ENCODE assay signal across 24 cellular contexts in the genomic region with DNA sequence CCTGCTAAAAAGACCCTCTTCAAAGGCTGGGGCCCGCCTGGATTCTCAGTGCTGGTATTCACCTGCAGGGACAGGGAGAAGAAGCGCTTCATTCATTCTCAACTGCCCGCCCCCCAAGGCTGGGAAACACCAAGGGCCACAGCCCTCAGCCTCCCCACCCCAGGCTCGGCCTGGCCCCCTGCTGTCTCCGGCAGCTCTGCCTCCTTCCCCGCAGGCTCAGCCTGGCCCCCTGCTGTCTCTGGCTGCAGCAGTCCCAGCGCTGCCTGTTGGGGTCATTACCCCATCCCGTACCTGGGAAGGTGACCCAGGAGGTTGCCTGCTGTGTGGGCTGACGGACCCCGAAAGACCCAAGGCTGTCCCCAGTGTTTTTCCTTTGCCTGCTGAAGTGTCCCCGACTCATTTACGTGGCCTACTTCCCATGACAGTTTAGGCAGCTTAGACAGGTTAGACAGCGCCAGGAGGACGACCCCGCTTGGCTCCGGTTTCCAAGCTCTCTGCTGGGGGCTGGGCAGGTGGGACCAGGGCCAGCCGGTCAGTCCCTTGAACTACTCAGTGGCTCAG. TPM values are rescaled to one million over a fixed set of nuclear protein-coding genes. Genes with fewer than 3 reads are reported as not detected.
DNase-seq lines count a peak whose midpoint lies in the region; ATAC-seq, FAIRE-seq and TF ChIP-seq lines count a peak whose summit lies in the region.
"Had no signal": no experiment of that assay in that cellular context is flagged by ENCODE, and none has a peak within 500 bp of the region (broad histone marks: within the 10 kb centered on the region; RNA-seq: fewer than 3 reads in every experiment).

No MANE protein-coding gene starts in this region.

- no peak overlapping the region for H2BK120ac ChIP-seq in H1 (replicated peaks; ENCODE audit: low read depth, low read length)

- peaks cover 69% of the 10 kb centered on the region for H3K4me1 ChIP-seq in left ventricle myocardium inferior
- H3K4me1 ChIP-seq in OCI-LY1 (ENCODE audit: insufficient read depth, low read length, severe bottlenecking), result peaks cover 78% of the 10 kb centered on the region
- peaks cover 0 to 28% (median 20%) of the 10 kb centered on the region in 4 experiments; a peak in 6 of 7 replicates for H3K4me1 ChIP-seq in H1 (replicated peaks in 1 of 4; ENCODE audit: control insufficient read depth in 3 of 4, insufficient read depth in 4 of 4, low read length in 3 of 4)
- H3K4me1 ChIP-seq in upper lobe of right lung, result no peaks in the 10 kb centered on the region
- H3K4me1 ChIP-seq: Caco-2, SJSA1 had no signal

- H3K79me1 ChIP-seq in H1 (ENCODE audit: low read depth, low read length), result no peaks in the 10 kb centered on the region

- POLR2A ChIA-PET in H1 (lab: Charles Lee; ENCODE audit: partially characterized antibody), result interaction anchor here (0.6 to 1.3 kb wide), 3 partner anchors 9 to 18 kb away, joined by 3 read pairs; no protein-coding TSS in a partner anchor
- POLR2A ChIA-PET in activated CD8-positive, alpha-beta T cell treated with anti-CD3 and anti-CD28 coated beads for 36 hours (lab: Charles Lee), result interaction anchor here (0.9 kb wide), 1 partner anchor 20 kb away, joined by 3 read pairs; no protein-coding TSS in a partner anchor

- H3K79me2 ChIP-seq in OCI-LY1 (ENCODE audit: insufficient read depth, low read length) (peaks cover 8% of the 10 kb centered on the region), H1 (ENCODE audit: control insufficient read depth in 1 of 2, insufficient read depth in 2 of 2, low read length in 2 of 2) (no peaks in the 10 kb centered on the region)

- no peak overlapping the region for H3K4me3 Mint-ChIP-seq in activated CD8-positive, alpha-beta T cell treated with anti-CD3 and anti-CD28 coated beads for 36 hours
- H3K4me3 Mint-ChIP-seq: activated CD4-positive, alpha-beta T cell treated with anti-CD3 and anti-CD28 coated beads, Interleukin-2, amount 10 ng/mL, durations not matched to agents 7 days and 5 days; activated naive CD8-positive, alpha-beta T cell; activated T-helper 1 cell treated with anti-CD3 and anti-CD28 coated beads, Interleukin-12 subunit alpha, Interleukin-12 subunit beta, Interleukin-2, Interleukin-4 antibody, amounts not matched to agents 30 ng/mL and 10 ng/mL and 1 ng/mL, durations not matched to agents 14 hours and 24 hours and 36 hours; memory B cell; T-helper 1 cell treated with Interleukin-12 subunit alpha and Interleukin-12 subunit beta and Interleukin-4 antibody, amounts not matched to agents 30 μg/mL and 1 μg/mL, for 36 hours had no signal

- FAIRE-seq in H1 (lab: Jason Lieb, UNC), result no peak
- FAIRE-seq: astrocyte, colon, pancreas had no signal

- H3F3A ChIP-seq in OCI-LY1 (ENCODE audit: insufficient read depth, low read length), result peaks cover 15% of the 10 kb centered on the region

- H3K9me3 ChIP-seq in left ventricle myocardium inferior (replicated peaks) (no peaks in the 10 kb centered on the region), OCI-LY1 (ENCODE audit: low read length) (no peaks in the 10 kb centered on the region), H1 (ENCODE audit: insufficient read depth in 2 of 2, low read depth in 1 of 2, low read length in 1 of 2) (no peaks in the 10 kb centered on the region), upper lobe of right lung (no peaks in the 10 kb centered on the region)
- H3K9me3 ChIP-seq: Caco-2, MG63, pancreas, SJSA1 had no signal

- H3K4me3 ChIP-seq in left ventricle myocardium inferior, result no peak overlapping the region
- H3K4me3 ChIP-seq in OCI-LY1 (ENCODE audit: low read depth, low read length, poor library complexity, severe bottlenecking), result no peak overlapping the region
- no peak overlapping the region for H3K4me3 ChIP-seq in H1 (ENCODE audit: extremely low read depth in 1 of 4, insufficient read depth in 2 of 4, low read depth in 3 of 4, low read length in 4 of 4)
- no peak overlapping the region for H3K4me3 ChIP-seq in upper lobe of right lung
- H3K4me3 ChIP-seq: MG63, pancreas, SJSA1 had no signal

- no peak overlapping the region; the same call in 1 of the 2 replicates for H2BK5ac ChIP-seq in H1 (ENCODE audit: low read depth, low read length)

- no peak overlapping the region for H2AK5ac ChIP-seq in H1 (ENCODE audit: low read depth, low read length)

- peaks cover 2% of the 10 kb centered on the region for H3K27me3 Mint-ChIP-seq in activated CD8-positive, alpha-beta T cell treated with anti-CD3 and anti-CD28 coated beads for 36 hours
- H3K27me3 Mint-ChIP-seq: activated CD4-positive, alpha-beta T cell treated with anti-CD3 and anti-CD28 coated beads, Interleukin-2, amount 10 ng/mL, durations not matched to agents 7 days and 5 days; activated naive CD8-positive, alpha-beta T cell; memory B cell had no signal

- H3K27me3 ChIP-seq in left ventricle myocardium inferior (ENCODE audit: low read depth) (no peaks in the 10 kb centered on the region), OCI-LY1 (ENCODE audit: insufficient read depth, low read length) (no peaks in the 10 kb centered on the region), H1 (replicated peaks in 1 of 4; ENCODE audit: control insufficient read depth in 3 of 4, extremely low read depth in 1 of 4, insufficient read depth in 3 of 4, low read length in 3 of 4) (no peaks in the 10 kb centered on the region), upper lobe of right lung (no peaks in the 10 kb centered on the region)
- H3K27me3 ChIP-seq: MG63, pancreas, SJSA1 had no signal

- intact Hi-C loops in left ventricle myocardium inferior (cut with micrococcal nuclease) (no loop called here), cardiac septum (cut with DNase I) (no loop called here), upper lobe of right lung (cut with DNase I) (no loop called here)
- intact Hi-C loops in activated CD8-positive, alpha-beta T cell treated with anti-CD3 and anti-CD28 coated beads for 36 hours (cut with micrococcal nuclease), result no loop called here

- no peak overlapping the region for H3K27ac Mint-ChIP-seq in activated CD8-positive, alpha-beta T cell treated with anti-CD3 and anti-CD28 coated beads for 36 hours
- H3K27ac Mint-ChIP-seq: activated CD4-positive, alpha-beta T cell treated with anti-CD3 and anti-CD28 coated beads, Interleukin-2, amount 10 ng/mL, durations not matched to agents 7 days and 5 days; activated naive CD8-positive, alpha-beta T cell; activated T-helper 1 cell treated with anti-CD3 and anti-CD28 coated beads, Interleukin-12 subunit alpha, Interleukin-12 subunit beta, Interleukin-2, Interleukin-4 antibody, amounts not matched to agents 30 ng/mL and 10 ng/mL and 1 ng/mL, durations not matched to agents 14 hours and 24 hours and 36 hours; memory B cell; T-helper 1 cell treated with Interleukin-12 subunit alpha and Interleukin-12 subunit beta and Interleukin-4 antibody, amounts not matched to agents 30 μg/mL and 1 μg/mL, for 36 hours had no signal

- no peak overlapping the region for H3K23ac ChIP-seq in H1 (ENCODE audit: insufficient read length)

- H3K23me2 ChIP-seq in H1 (ENCODE audit: low read depth, low read length), result no peaks in the 10 kb centered on the region; the same call in 1 of the 2 replicates

- H2AFZ ChIP-seq in OCI-LY1 (ENCODE audit: low read length), result no peak overlapping the region
- H2AFZ ChIP-seq in H1 (ENCODE audit: low read length), result no peak overlapping the region

- no peak for TF ChIP-seq EP300 in H1 (IDR thresholded peaks at IDR 0.05; ENCODE audit: borderline replicate concordance in 1 of 2, low read depth in 2 of 2, low read length in 2 of 2)

- TF ChIP-seq RAD21 in H1 (IDR thresholded peaks at IDR 0.05 in 1 of 2, conservative IDR thresholded peaks at IDR 0.05 in 1 of 2; ENCODE audit: low read depth in 2 of 2, low read length in 2 of 2), result no peak

- TF ChIP-seq CTCF in left ventricle myocardium inferior (IDR thresholded peaks at IDR 0.05; ENCODE audit: borderline replicate concordance) (no peak), OCI-LY1 (IDR thresholded peaks at IDR 0.05; ENCODE audit: low read length) (no peak), H1 (IDR thresholded peaks at IDR 0.05; ENCODE audit: control extremely low read depth in 1 of 3, insufficient read depth in 1 of 3, low read depth in 1 of 3, low read length in 3 of 3) (no peak), upper lobe of right lung (IDR thresholded peaks at IDR 0.05) (no peak)
- no peak for TF ChIP-seq CTCF in activated CD8-positive, alpha-beta T cell treated with anti-CD3 and anti-CD28 coated beads for 36 hours (IDR thresholded peaks at IDR 0.05)

- no peak overlapping the region for H2BK12ac ChIP-seq in H1 (ENCODE audit: low read depth, low read length)

- H4K5ac ChIP-seq in H1 (ENCODE audit: insufficient read length, low read depth, low read length), result no peak overlapping the region

- no peak overlapping the region for H4K8ac ChIP-seq in H1 (ENCODE audit: extremely low read depth, insufficient read depth, low read length)

- no peak overlapping the region for H3K4ac ChIP-seq in H1 (replicated peaks; ENCODE audit: insufficient read length, low read depth, low read length)

- H3K36me3 ChIP-seq in left ventricle myocardium inferior, result peaks cover 18% of the 10 kb centered on the region
- peaks cover 3% of the 10 kb centered on the region for H3K36me3 ChIP-seq in OCI-LY1 (ENCODE audit: insufficient read depth, low read length)
- H3K36me3 ChIP-seq in H1 (ENCODE audit: control insufficient read depth in 2 of 4, insufficient read depth in 4 of 4, low read length in 3 of 4), result no peaks in the 10 kb centered on the region
- H3K36me3 ChIP-seq in upper lobe of right lung, result peaks cover 6% of the 10 kb centered on the region
- H3K36me3 ChIP-seq: MG63, pancreas, SJSA1 had no signal

- CTCF ChIA-PET in H1 (lab: Charles Lee; ENCODE audit: partially characterized antibody), result interaction anchor here (0.7 to 8.0 kb wide), 6 partner anchors 13 to 121 kb away, joined by 3 to 63 read pairs (median 6); no protein-coding TSS in a partner anchor
- CTCF ChIA-PET in activated CD8-positive, alpha-beta T cell treated with anti-CD3 and anti-CD28 coated beads for 36 hours (lab: Charles Lee), result interaction anchor here (5.1 kb wide), 1 partner anchor 62 kb away, joined by 53 read pairs; no protein-coding TSS in a partner anchor

- H3K27ac ChIP-seq in left ventricle myocardium inferior (replicated peaks), result peak overlapping the region; percentile 43
- H3K27ac ChIP-seq in OCI-LY1 (ENCODE audit: low read depth, low read length, poor library complexity, severe bottlenecking), result peak overlapping the region; percentile 100
- no peak overlapping the region for H3K27ac ChIP-seq in H1 (ENCODE audit: low read depth, low read length)
- peak overlapping the region; percentile 57 for H3K27ac ChIP-seq in temporal lobe (ENCODE audit: low read depth, low read length)
- H3K27ac ChIP-seq in upper lobe of right lung, result no peak overlapping the region
- H3K27ac ChIP-seq: pancreas, SJSA1 had no signal

- TF ChIP-seq POLR2A in H1 (IDR thresholded peaks at IDR 0.05; ENCODE audit: control extremely low read depth in 1 of 2, low read depth in 2 of 2, low read length in 2 of 2), result no peak

- H3K4me2 ChIP-seq in OCI-LY1 (ENCODE audit: low read length) (no peak overlapping the region), H1 (ENCODE audit: insufficient read depth in 1 of 2, low read depth in 2 of 2, low read length in 2 of 2) (peak overlapping the region; percentile 22 to 38; a peak in 2 of 4 replicates)

- DNase-seq in left ventricle myocardium inferior (no peak), cardiac septum (ENCODE audit: low spot score) (no peak), H1 (ENCODE audit: low read depth in 1 of 2, low spot score in 2 of 2) (no peak), upper lobe of right lung (no peak)
- no peak for DNase-seq in activated effector memory CD4-positive, alpha-beta T cell treated with anti-CD3 and anti-CD28 coated beads, Interleukin-2, amount 50 U/mL, for 16 hours
- DNase-seq in activated CD8-positive, alpha-beta T cell treated with anti-CD3 and anti-CD28 coated beads for 36 hours, result no peak
- DNase-seq: activated CD4-positive, alpha-beta T cell treated with anti-CD3 and anti-CD28 coated beads, Interleukin-2, amount 10 ng/mL, durations not matched to agents 7 days and 5 days; Caco-2; DND-41; MG63; NCI-H1436; NCI-H2171 had no signal

- no peak for ATAC-seq in upper lobe of right lung
- no peak for ATAC-seq in activated CD8-positive, alpha-beta T cell treated with anti-CD3 and anti-CD28 coated beads for 36 hours
- ATAC-seq: Panc1, pancreas, sciatic nerve had no signal

- no peak overlapping the region; the same call in 1 of the 2 replicates for H2BK15ac ChIP-seq in H1 (ENCODE audit: low read length)

- H3K56ac ChIP-seq in H1 (replicated peaks; ENCODE audit: insufficient read length, low read depth, low read length), result no peak overlapping the region

- H3K14ac ChIP-seq in H1 (ENCODE audit: insufficient read length), result no peak overlapping the region

- H3K9ac ChIP-seq in OCI-LY1 (ENCODE audit: low read length), result no peak overlapping the region
- no peak overlapping the region for H3K9ac ChIP-seq in H1 (replicated peaks in 1 of 4; ENCODE audit: extremely low read depth in 1 of 4, low read depth in 3 of 4, low read length in 3 of 4)

- H3K9me3 Mint-ChIP-seq in activated CD8-positive, alpha-beta T cell treated with anti-CD3 and anti-CD28 coated beads for 36 hours, result no peaks in the 10 kb centered on the region
- H3K9me3 Mint-ChIP-seq: activated CD4-positive, alpha-beta T cell treated with anti-CD3 and anti-CD28 coated beads, Interleukin-2, amount 10 ng/mL, durations not matched to agents 7 days and 5 days; activated T-helper 1 cell treated with anti-CD3 and anti-CD28 coated beads, Interleukin-12 subunit alpha, Interleukin-12 subunit beta, Interleukin-2, Interleukin-4 antibody, amounts not matched to agents 30 ng/mL and 10 ng/mL and 1 ng/mL, durations not matched to agents 14 hours and 24 hours and 36 hours; memory B cell; T-helper 1 cell treated with Interleukin-12 subunit alpha and Interleukin-12 subunit beta and Interleukin-4 antibody, amounts not matched to agents 30 μg/mL and 1 μg/mL, for 36 hours had no signal

- peaks cover 11% of the 10 kb centered on the region for H3K4me1 Mint-ChIP-seq in activated CD8-positive, alpha-beta T cell treated with anti-CD3 and anti-CD28 coated beads for 36 hours (ENCODE audit: low read depth)

- H4K91ac ChIP-seq in H1 (replicated peaks; ENCODE audit: insufficient read length, low read length), result no peak overlapping the region

- 57% methylated on average over 17 of the region's 17 CpGs; no CpG with 5 or more reads in 1 of the 2 experiments for WGBS in H1 (ENCODE audit: extremely low coverage in 1 of 2, insufficient coverage in 1 of 2, insufficient read length in 1 of 2, insufficient replicate concordance in 2 of 2, low coverage in 1 of 2, low lambda C conversion rate in 2 of 2, missing lambda C conversion rate in 1 of 2), 2 experiments

- no peak overlapping the region for H2BK20ac ChIP-seq in H1 (ENCODE audit: low read length)

- H3K18ac ChIP-seq in H1 (ENCODE audit: extremely low read depth, low read length), result 0 out of 2 replicates have a peak overlapping the region, but pooled peaks have one; percentile 4

- no peaks in the 10 kb centered on the region for H3K9me2 ChIP-seq in OCI-LY1 (ENCODE audit: low read depth, low read length)

- H4K20me1 ChIP-seq in OCI-LY1 (ENCODE audit: insufficient read depth, low read length) (no peaks in the 10 kb centered on the region), H1 (replicated peaks in 1 of 2; ENCODE audit: control insufficient read depth in 1 of 2, insufficient read depth in 2 of 2, low read length in 2 of 2) (peaks cover 0 to 3% of the 10 kb centered on the region in 2 experiments)

- no peaks in the 10 kb centered on the region for H3K36me3 Mint-ChIP-seq in activated CD8-positive, alpha-beta T cell treated with anti-CD3 and anti-CD28 coated beads for 36 hours (ENCODE audit: low read depth)
- H3K36me3 Mint-ChIP-seq: activated naive CD8-positive, alpha-beta T cell; memory B cell had no signal

RNA-seq across cellular contexts. Expression of gene CLSTN1, which starts 22.9 kb away (rescaled TPM):
- total RNA-seq in left ventricle myocardium inferior (63.5 TPM), cardiac septum (59.1 TPM), temporal lobe (173 TPM), upper lobe of right lung (71.0 TPM)
- total RNA-seq in H1 (2021; fragmentation: NEBNext Ultra II Directional; extraction: Animal tissue kit (Norgen Biotek cat#: 25700)), result 97.4 and 99.0 TPM in 2 replicates
- 34.2 and 55.4 TPM in 2 replicates for polyA plus RNA-seq in H1 (2011; rRNA removed)
- polyA plus RNA-seq in H1 (2011; cell fraction: cytosol; rRNA removed), result 38.7 TPM
- polyA plus RNA-seq in H1 (2011; cell fraction: nucleus; rRNA removed), result 87.5 TPM
- 78.7 to 109 TPM (median 97.3 TPM) in 4 replicates for polyA plus RNA-seq in H1 (2012, experiment 1 of 2)
- polyA plus RNA-seq in H1 (2012, experiment 2 of 2), result 84.4 TPM
- 126 TPM for polyA plus RNA-seq in H1 (2013, experiment 1 of 2)
- polyA plus RNA-seq in H1 (2013, experiment 2 of 2), result 110 TPM
- polyA minus RNA-seq in H1 (2011; rRNA and poly(A)+ RNA removed), result 42.8 and 45.5 TPM in 2 replicates
- 54.3 TPM for polyA minus RNA-seq in H1 (2011; cell fraction: cytosol; rRNA and poly(A)+ RNA removed)
- polyA minus RNA-seq in H1 (2011; cell fraction: nucleus; rRNA and poly(A)+ RNA removed), result 31.1 TPM
- total RNA-seq in activated CD8-positive, alpha-beta T cell treated with anti-CD3 and anti-CD28 coated beads for 36 hours, result 10 to 100 TPM; 29.3 to 29.9 TPM

Comparison
In these comparisons a context has a peak if more than half of its experiments do, and no peak if none do; other contexts are left out.
1. H3K27ac ChIP-seq: peak in left ventricle myocardium inferior (single experiment), OCI-LY1 (single experiment) and temporal lobe (single experiment); none in H1 (single experiment) and upper lobe of right lung (single experiment).